In the genomic region with DNA sequence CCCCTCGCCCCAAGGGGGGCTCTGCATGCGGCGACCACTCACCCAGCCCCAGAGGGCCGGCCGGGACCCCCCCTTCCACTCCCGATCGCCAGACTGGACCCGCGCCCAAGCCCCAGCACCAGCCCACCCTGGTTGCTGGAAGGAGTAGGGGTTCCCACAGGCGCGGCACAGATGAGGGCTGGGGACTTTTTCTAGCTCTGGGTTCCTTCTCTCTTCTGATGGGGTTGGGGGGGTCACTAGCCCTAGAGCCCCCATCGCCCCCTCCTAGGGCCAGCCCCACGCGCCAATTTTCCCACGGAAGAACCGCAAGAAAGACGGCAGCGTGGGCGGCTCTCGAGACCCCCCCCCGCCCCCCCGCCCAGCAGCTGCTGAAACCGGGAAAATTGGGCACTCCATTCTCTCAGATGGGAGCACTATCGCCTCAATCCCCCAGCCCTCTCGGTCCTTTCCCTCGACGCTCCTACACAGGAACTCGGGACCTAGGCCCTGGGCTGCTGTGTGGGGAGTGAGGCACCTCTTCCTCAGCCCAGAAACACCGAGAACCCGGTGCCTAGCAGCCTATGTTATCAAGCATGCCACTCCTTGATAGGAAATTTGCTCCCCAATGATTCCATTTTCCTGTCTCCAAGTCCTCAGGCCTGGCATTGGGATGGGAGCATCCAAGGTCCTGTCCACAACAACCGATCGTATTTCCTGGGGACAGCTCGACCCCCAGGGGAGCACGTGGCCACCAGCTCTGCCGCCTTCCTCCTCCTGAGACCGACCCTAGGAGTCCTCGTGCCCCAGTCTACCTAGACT, we compare ENCODE assay signal across 9 cellular contexts. TPM values are rescaled to one million over a fixed set of nuclear protein-coding genes. Genes with fewer than 3 reads are reported as not detected.
DNase-seq lines count a peak whose midpoint lies in the region; ATAC-seq, FAIRE-seq and TF ChIP-seq lines count a peak whose summit lies in the region.
"Had no signal": no experiment of that assay in that cellular context is flagged by ENCODE, and none has a peak within 500 bp of the region (broad histone marks: within the 10 kb centered on the region; RNA-seq: fewer than 3 reads in every experiment).

No MANE protein-coding gene starts in this region.

- H3K4me2 ChIP-seq in GM23338, result peak overlapping the region; percentile 74

- H3K4me1 ChIP-seq in ACC112 (ENCODE audit: control insufficient read depth, insufficient read depth, low read length, unreplicated experiment) (peaks cover 15% of the 10 kb centered on the region), GM23338 (ENCODE audit: insufficient read depth) (peaks cover 24% of the 10 kb centered on the region)

- H2AFZ ChIP-seq in ACC112 (ENCODE audit: low read length, unreplicated experiment) (no peak overlapping the region), GM23338 (no peak overlapping the region)

- peaks cover 26% of the 10 kb centered on the region for H3K4me1 Mint-ChIP-seq in GM23338
- H3K4me1 Mint-ChIP-seq in activated T-helper 2 cell treated with anti-CD3 and anti-CD28 coated beads, Interferon-gamma antibody, Interleukin-2, Interleukin-4, amounts not matched to agents 10 μg/mL and 5 μg/mL and 100 μg/mL, durations not matched to agents 14 hours and 24 hours and 36 hours (ENCODE audit: low read depth), result peaks cover 20% of the 10 kb centered on the region
- H3K4me1 Mint-ChIP-seq in mesothelial cell of epicardium, result peaks cover 30% of the 10 kb centered on the region

- peaks cover 6% of the 10 kb centered on the region; the same call in 1 of the 3 replicates for H3K9me3 Mint-ChIP-seq in GM23338
- H3K9me3 Mint-ChIP-seq in activated T-helper 2 cell treated with anti-CD3 and anti-CD28 coated beads, Interferon-gamma antibody, Interleukin-2, Interleukin-4, amounts not matched to agents 10 μg/mL and 5 μg/mL and 100 μg/mL, durations not matched to agents 14 hours and 24 hours and 36 hours, result no peaks in the 10 kb centered on the region
- no peaks in the 10 kb centered on the region for H3K9me3 Mint-ChIP-seq in mesothelial cell of epicardium

- H3K27ac Mint-ChIP-seq in GM23338 (no peak overlapping the region), mesothelial cell of epicardium (peak overlapping the region; percentile 39)
- peak overlapping the region; percentile 55 for H3K27ac Mint-ChIP-seq in activated T-helper 2 cell treated with anti-CD3 and anti-CD28 coated beads, Interferon-gamma antibody, Interleukin-2, Interleukin-4, amounts not matched to agents 10 μg/mL and 5 μg/mL and 100 μg/mL, durations not matched to agents 14 hours and 24 hours and 36 hours

- H3K4me3 Mint-ChIP-seq in GM23338, result peak overlapping the region; percentile 62
- H3K4me3 Mint-ChIP-seq in activated T-helper 2 cell treated with anti-CD3 and anti-CD28 coated beads, Interferon-gamma antibody, Interleukin-2, Interleukin-4, amounts not matched to agents 10 μg/mL and 5 μg/mL and 100 μg/mL, durations not matched to agents 14 hours and 24 hours and 36 hours (ENCODE audit: low read depth), result peak overlapping the region; percentile 14
- H3K4me3 Mint-ChIP-seq in mesothelial cell of epicardium, result peak overlapping the region; percentile 53

- no peaks in the 10 kb centered on the region for H3K9me2 ChIP-seq in GM23338 (ENCODE audit: insufficient read depth)

- FAIRE-seq in GM12892 (lab: Jason Lieb, UNC), result no peak

- peaks cover 4% of the 10 kb centered on the region; the same call in 1 of the 3 replicates for H3K36me3 Mint-ChIP-seq in GM23338 (ENCODE audit: low read depth)
- H3K36me3 Mint-ChIP-seq in activated T-helper 2 cell treated with anti-CD3 and anti-CD28 coated beads, Interferon-gamma antibody, Interleukin-2, Interleukin-4, amounts not matched to agents 10 μg/mL and 5 μg/mL and 100 μg/mL, durations not matched to agents 14 hours and 24 hours and 36 hours (ENCODE audit: low read depth), result no peaks in the 10 kb centered on the region
- no peaks in the 10 kb centered on the region for H3K36me3 Mint-ChIP-seq in mesothelial cell of epicardium

- peaks cover 90% of the 10 kb centered on the region for H3K27me3 Mint-ChIP-seq in GM23338 (ENCODE audit: insufficient read depth, low read depth, poor library complexity)
- peaks cover 53% of the 10 kb centered on the region for H3K27me3 Mint-ChIP-seq in activated T-helper 2 cell treated with anti-CD3 and anti-CD28 coated beads, Interferon-gamma antibody, Interleukin-2, Interleukin-4, amounts not matched to agents 10 μg/mL and 5 μg/mL and 100 μg/mL, durations not matched to agents 14 hours and 24 hours and 36 hours (ENCODE audit: low read depth)
- peaks cover 72% of the 10 kb centered on the region for H3K27me3 Mint-ChIP-seq in mesothelial cell of epicardium (ENCODE audit: low read depth)

- no peak overlapping the region for H3K27ac ChIP-seq in ACC112 (ENCODE audit: low read depth, low read length)
- no peak overlapping the region for H3K27ac ChIP-seq in GM23338 (ENCODE audit: low read depth)

- no peak for ATAC-seq in GM23338
- no peak for ATAC-seq in HG03196 (IDR thresholded peaks at IDR 0.05; ENCODE audit: unreplicated experiment)

- H3K27me3 ChIP-seq in ACC112 (ENCODE audit: insufficient read depth, low read length), result peaks cover 65% of the 10 kb centered on the region
- H3K27me3 ChIP-seq in GM23338 (ENCODE audit: insufficient read depth), result peaks cover 94% of the 10 kb centered on the region

- peaks cover 30% of the 10 kb centered on the region for H3F3A ChIP-seq in GM23338 (replicated peaks; ENCODE audit: low read depth)

- TF ChIP-seq CTCF in GM23338 (conservative IDR thresholded peaks at IDR 0.05; ENCODE audit: low read depth in 2 of 2) (no peak), mesothelial cell of epicardium (IDR thresholded peaks at IDR 0.05; ENCODE audit: unreplicated experiment) (no peak)

- DNase-seq in GM23338 (ENCODE audit: low spot score) (peak; percentile 69), mesothelial cell of epicardium (ENCODE audit: low spot score in 2 of 2, unreplicated experiment in 2 of 2) (peak in 1 of 2 experiments; percentile 25), GM12892 (ENCODE audit: insufficient read length) (no peak), KG1 (lab: John Stamatoyannopoulos, UW) (no peak), NOMO-1 treated with dmso at 0.1 percent for 144 hours (lab: John Stamatoyannopoulos, UW; ENCODE audit: unreplicated experiment) (no peak)
- DNase-seq in activated T-helper 2 cell treated with anti-CD3 and anti-CD28 coated beads, Interferon-gamma antibody, Interleukin-2, Interleukin-4, amounts not matched to agents 10 μg/mL and 5 μg/mL and 100 μg/mL, durations not matched to agents 14 hours and 24 hours and 36 hours (ENCODE audit: low spot score), result no peak
- DNase-seq: stimulated activated CD4-positive, alpha-beta T cell treated with anti-CD3 and anti-CD28 coated beads, Interleukin-1b, Interleukin-23, amount 100 ng/mL, for 48 hours had no signal

- peak overlapping the region; percentile 69 for H3K4me3 ChIP-seq in ACC112 (ENCODE audit: low read depth, low read length)
- H3K4me3 ChIP-seq in GM23338, result peak overlapping the region; percentile 46

- H3K79me2 ChIP-seq in ACC112 (ENCODE audit: control insufficient read depth, insufficient read depth, low read length, unreplicated experiment) (no peaks in the 10 kb centered on the region), GM23338 (replicated peaks; ENCODE audit: insufficient read depth) (no peaks in the 10 kb centered on the region)

- no peaks in the 10 kb centered on the region for H3K36me3 ChIP-seq in ACC112 (ENCODE audit: insufficient read depth, low read length)
- H3K36me3 ChIP-seq in GM23338 (ENCODE audit: insufficient read depth), result no peaks in the 10 kb centered on the region

- TF ChIP-seq POLR2A in GM12892 (IDR thresholded peaks at IDR 0.05; ENCODE audit: low read depth, low read length), result no peak

- H4K20me1 ChIP-seq in GM23338 (replicated peaks; ENCODE audit: insufficient read depth), result peaks cover 9% of the 10 kb centered on the region; the same call in 1 of the 2 replicates

- intact Hi-C loops in activated T-helper 2 cell treated with anti-CD3 and anti-CD28 coated beads, Interferon-gamma antibody, Interleukin-2, Interleukin-4, amounts not matched to agents 10 μg/mL and 5 μg/mL and 100 μg/mL, durations not matched to agents 14 hours and 24 hours and 36 hours (cut with micrococcal nuclease), result no loop called here

TF ChIP-seq in GM23338, 12 proteins besides CTCF, POLR2A, EP300 and RAD21:
- TF ChIP-seq ETS1 (IDR thresholded peaks at IDR 0.05) (no peak), EZH2 (IDR thresholded peaks at IDR 0.05; ENCODE audit: low read depth, unreplicated experiment) (peak; percentile 90)

RNA-seq across cellular contexts. Expression of gene CBX8, which starts 17.1 kb away (rescaled TPM):
- 0.16 and 1.0 TPM in 2 replicates for total RNA-seq in GM23338 (2014; rRNA removed; shearing (Covaris generic))
- 1.1 and 1.3 TPM in 2 replicates for polyA plus RNA-seq in GM23338 (2016; fragmentation: Nextera tagmentation; extraction: Ambion mirVana)
- total RNA-seq in activated T-helper 2 cell treated with anti-CD3 and anti-CD28 coated beads, Interferon-gamma antibody, Interleukin-2, Interleukin-4, amounts not matched to agents 10 μg/mL and 5 μg/mL and 100 μg/mL, durations not matched to agents 14 hours and 24 hours and 36 hours, result 8.6 and 9.9 TPM in 2 replicates
- total RNA-seq in mesothelial cell of epicardium, result 15.5 to 18.6 TPM (median 16.3 TPM) in 3 replicates
- polyA plus RNA-seq in GM12892 (2012; ENCODE audit: missing spikeins), result 1.6 TPM

RNA-seq across cellular contexts. Expression of gene CBX4, which starts 25.2 kb away (rescaled TPM):
- total RNA-seq in GM23338 (2014; rRNA removed; shearing (Covaris generic)), result 4.6 and 5.7 TPM in 2 replicates
- 1.4 TPM in 2 replicates for polyA plus RNA-seq in GM23338 (2016; fragmentation: Nextera tagmentation; extraction: Ambion mirVana)
- total RNA-seq in activated T-helper 2 cell treated with anti-CD3 and anti-CD28 coated beads, Interferon-gamma antibody, Interleukin-2, Interleukin-4, amounts not matched to agents 10 μg/mL and 5 μg/mL and 100 μg/mL, durations not matched to agents 14 hours and 24 hours and 36 hours, result 18.5 and 25.0 TPM in 2 replicates
- 30.8 to 35.0 TPM (median 32.1 TPM) in 3 replicates for total RNA-seq in mesothelial cell of epicardium
- polyA plus RNA-seq in GM12892 (2012; ENCODE audit: missing spikeins), result 4.1 TPM

RNA-seq across cellular contexts. Expression of gene CBX2, which starts 36.1 kb away (rescaled TPM):
- 91.1 and 114 TPM in 2 replicates for total RNA-seq in GM23338 (2014; rRNA removed; shearing (Covaris generic))
- 26.6 and 29.2 TPM in 2 replicates for polyA plus RNA-seq in GM23338 (2016; fragmentation: Nextera tagmentation; extraction: Ambion mirVana)
- total RNA-seq in activated T-helper 2 cell treated with anti-CD3 and anti-CD28 coated beads, Interferon-gamma antibody, Interleukin-2, Interleukin-4, amounts not matched to agents 10 μg/mL and 5 μg/mL and 100 μg/mL, durations not matched to agents 14 hours and 24 hours and 36 hours, result 9.7 and 11.2 TPM in 2 replicates
- total RNA-seq in mesothelial cell of epicardium, result 47.1 to 49.7 TPM (median 48.6 TPM) in 3 replicates
- polyA plus RNA-seq in GM12892 (2012; ENCODE audit: missing spikeins), result 1.4 TPM
